24 cellular contexts compared by ENCODE assay signal in genomic region chr21:36627242-36627641, GRCh38.
DNase-seq lines count a peak whose midpoint lies in the region; ATAC-seq, FAIRE-seq and TF ChIP-seq lines count a peak whose summit lies in the region.
"Had no signal": no experiment of that assay in that cellular context is flagged by ENCODE, and none has a peak within 500 bp of the region (broad histone marks: within the 10 kb centered on the region; RNA-seq: fewer than 3 reads in every experiment).

No MANE protein-coding gene starts in this region.

- ATAC-seq in left lobe of liver (no peak), GM18907 (IDR thresholded peaks at IDR 0.05; ENCODE audit: unreplicated experiment) (no peak)
- ATAC-seq: A549; activated CD4-positive, CD25-positive, alpha-beta regulatory T cell treated with anti-CD3 and anti-CD28 coated beads, Interleukin-2, amount 50 U/mL, for 24 hours; left ventricle myocardium superior; right cardiac atrium; SK-N-SH treated with all-trans-retinoic acid at 6 μM for 48 hours had no signal

- peak overlapping the region; percentile 33 for H3K27ac ChIP-seq in AG04450 (ENCODE audit: low read depth, low read length)
- H3K27ac ChIP-seq in astrocyte (ENCODE audit: low read depth, low read length), result peak overlapping the region; percentile 78
- H3K27ac ChIP-seq: A549, transverse colon had no signal

- POLR2A ChIA-PET in AG04450 (lab: Yijun Ruan, JAX), result no interaction called here

- H3K36me3 Mint-ChIP-seq in astrocyte (ENCODE audit: low read depth, unreplicated experiment), result no peaks in the 10 kb centered on the region
- H3K36me3 Mint-ChIP-seq: CD4-positive, alpha-beta memory T cell had no signal

- H3K27me3 ChIP-seq in AG04450 (ENCODE audit: control insufficient read depth, insufficient read depth, low read length) (peaks cover 4% of the 10 kb centered on the region), astrocyte (ENCODE audit: insufficient read depth, low read length) (peaks cover 2% of the 10 kb centered on the region)

- no peaks in the 10 kb centered on the region for H4K20me1 ChIP-seq in astrocyte (ENCODE audit: insufficient read depth, low read length)

- H3K27me3 Mint-ChIP-seq in astrocyte (ENCODE audit: low read depth, unreplicated experiment), result peaks cover 26% of the 10 kb centered on the region

- CTCF ChIA-PET in AG04450 (lab: Charles Lee), result no interaction called here

- H3K9me3 ChIP-seq in AG04450 (ENCODE audit: control insufficient read depth, insufficient read depth, low read length) (no peaks in the 10 kb centered on the region; the same call in 1 of the 2 replicates), astrocyte (ENCODE audit: insufficient read depth, low read depth, low read length) (no peaks in the 10 kb centered on the region)
- H3K9me3 ChIP-seq: A549, transverse colon had no signal

- H3K4me3 Mint-ChIP-seq in astrocyte (ENCODE audit: unreplicated experiment), result no peak overlapping the region
- H3K4me3 Mint-ChIP-seq: CD4-positive, alpha-beta memory T cell; H9 had no signal

- H3K4me1 Mint-ChIP-seq in astrocyte (ENCODE audit: low read depth, unreplicated experiment), result peaks cover 3% of the 10 kb centered on the region
- H3K4me1 Mint-ChIP-seq: CD4-positive, alpha-beta memory T cell; H9 had no signal

- H3K4me1 ChIP-seq in astrocyte (ENCODE audit: insufficient read depth, low read length), result peaks cover 11% of the 10 kb centered on the region
- H3K4me1 ChIP-seq: A549, transverse colon had no signal

- TF ChIP-seq CTCF in AG04450 (IDR thresholded peaks at IDR 0.05; ENCODE audit: low read depth, low read length) (no peak), astrocyte (IDR thresholded peaks at IDR 0.05; ENCODE audit: insufficient read depth, low read depth, low read length) (no peak), fibroblast of the aortic adventitia (IDR thresholded peaks at IDR 0.05; ENCODE audit: insufficient read depth, low read length) (no peak)

- H2AFZ ChIP-seq in astrocyte (ENCODE audit: low read depth, low read length), result no peak overlapping the region

- H3K9ac ChIP-seq in astrocyte (ENCODE audit: low read length), result peak overlapping the region; percentile 50

- DNase-seq in AG04450 (ENCODE audit: low read depth, low spot score) (no peak), HS-5 (ENCODE audit: low read depth) (peak; percentile 53), astrocyte (ENCODE audit: low read depth) (peak; percentile 94), fibroblast of the aortic adventitia (ENCODE audit: low read depth) (peak; percentile 49), left lobe of liver (ENCODE audit: low spot score) (no peak), GM19239 (ENCODE audit: insufficient read length, low spot score) (no peak), NCI-H1436 (lab: John Stamatoyannopoulos, UW) (no peak)
- DNase-seq: activated effector memory CD4-positive, alpha-beta T cell treated with anti-CD3 and anti-CD28 coated beads, Interleukin-2, amount 50 U/mL, for 16 hours; amniotic stem cell; CD4-positive, alpha-beta memory T cell; DMS79 treated with DMSO at 0.1 percent for 48 hours; H9; Karpas-422; left ventricle myocardium superior; NCI-H1105; NCI-H526 treated with DMSO at 0.1 percent for 48 hours; right cardiac atrium; stimulated activated naive CD4-positive, alpha-beta T cell treated with Interleukin-2 at 50 U/mL for 16 hours; T-helper 9 cell; transverse colon had no signal

- peak overlapping the region; percentile 41 for H3K4me2 ChIP-seq in astrocyte (ENCODE audit: low read length)
- H3K4me2 ChIP-seq: A549 had no signal

- H3K79me2 ChIP-seq in astrocyte (ENCODE audit: insufficient read depth, low read length), result no peaks in the 10 kb centered on the region

- no peak for FAIRE-seq in astrocyte (lab: Jason Lieb, UNC)
- FAIRE-seq in GM19239 (lab: Jason Lieb, UNC), result no peak
- FAIRE-seq: A549 had no signal

- H3K36me3 ChIP-seq in astrocyte (ENCODE audit: insufficient read depth, low read length), result no peaks in the 10 kb centered on the region
- H3K36me3 ChIP-seq: transverse colon had no signal

- no peak overlapping the region for H3K4me3 ChIP-seq in AG04450 (ENCODE audit: low read depth, low read length)
- H3K4me3 ChIP-seq in astrocyte (ENCODE audit: insufficient read depth, low read depth, low read length), result no peak overlapping the region
- no peak overlapping the region for H3K4me3 ChIP-seq in fibroblast of the aortic adventitia (ENCODE audit: low read depth, low read length)
- H3K4me3 ChIP-seq: A549, transverse colon had no signal

- peaks cover 3% of the 10 kb centered on the region for H3K9me3 Mint-ChIP-seq in astrocyte (ENCODE audit: unreplicated experiment)

- H3K27ac Mint-ChIP-seq in astrocyte (ENCODE audit: unreplicated experiment), result no peak overlapping the region
- H3K27ac Mint-ChIP-seq: CD4-positive, alpha-beta memory T cell; H9 had no signal

Comparison
In these comparisons a context has a peak if more than half of its experiments do, and no peak if none do; other contexts are left out.
1. DNase-seq: peak in HS-5 (single experiment), astrocyte (single experiment) and fibroblast of the aortic adventitia (single experiment); none in AG04450 (single experiment), left lobe of liver (single experiment), GM19239 (single experiment) and NCI-H1436 (single experiment).